9 cellular contexts compared by ENCODE assay signal in genomic region chr9:89999176-89999533, GRCh38.
A peak's percentile ranks its signal among the peaks of the same experiment; 100 is the strongest.
DNase-seq lines count a peak whose midpoint lies in the region; ATAC-seq and TF ChIP-seq lines count a peak whose summit lies in the region.
"Had no signal": no experiment of that assay in that cellular context is flagged by ENCODE, and none has a peak within 500 bp of the region (broad histone marks: within the 10 kb centered on the region; RNA-seq: fewer than 3 reads in every experiment).

No MANE protein-coding gene starts in this region.

- H3K4me1 ChIP-seq in osteoblast (ENCODE audit: insufficient read depth, low read length): peaks cover 40% of the 10 kb centered on the region

- no peaks in the 10 kb centered on the region for H4K20me1 ChIP-seq in osteoblast (ENCODE audit: insufficient read depth, low read length)

- no peak overlapping the region for H3K4me3 ChIP-seq in osteoblast (ENCODE audit: insufficient read depth, low read length)

- H3K27ac Mint-ChIP-seq in effector memory CD8-positive, alpha-beta T cell: peak overlapping the region; percentile 33 to 81

- no peaks in the 10 kb centered on the region for H3K9me3 Mint-ChIP-seq in effector memory CD8-positive, alpha-beta T cell
- H3K9me3 Mint-ChIP-seq: type B pancreatic cell had no signal

- peak overlapping the region; percentile 58 to 62 for H3K4me3 Mint-ChIP-seq in effector memory CD8-positive, alpha-beta T cell

- ATAC-seq in effector memory CD8-positive, alpha-beta T cell (replicated peaks): peak; percentile 19
- no peak for ATAC-seq in HG02678 (IDR thresholded peaks at IDR 0.05; ENCODE audit: unreplicated experiment)

- peak overlapping the region; percentile 86 for H2AFZ ChIP-seq in osteoblast (ENCODE audit: low read length)

- H3K36me3 ChIP-seq in osteoblast (ENCODE audit: insufficient read depth, low read length): no peaks in the 10 kb centered on the region

- H3K79me2 ChIP-seq in osteoblast (ENCODE audit: insufficient read depth, low read length): no peaks in the 10 kb centered on the region

- DNase-seq in COLO668 (lab: John Stamatoyannopoulos, UW; ENCODE audit: unreplicated experiment) (peak; percentile 51), NCI-H345 (lab: John Stamatoyannopoulos, UW) (peak; percentile 68), osteoblast (ENCODE audit: insufficient read length, low spot score, missing footprints) (no peak), cerebellar cortex (ENCODE audit: low spot score) (no peak), NCI-H2081 treated with DMSO at 0.1 percent for 48 hours (lab: John Stamatoyannopoulos, UW) (no peak)
- DNase-seq in effector memory CD8-positive, alpha-beta T cell: no peak
- DNase-seq in activated CD4-positive, alpha-beta T cell treated with anti-CD3 and anti-CD28 coated beads, Interleukin-2, amount 50 U/mL, for 48 hours: no peak

- peaks cover 8 to 9% of the 10 kb centered on the region in 2 donors for H3K27me3 Mint-ChIP-seq in effector memory CD8-positive, alpha-beta T cell
- H3K27me3 Mint-ChIP-seq: type B pancreatic cell had no signal

- no peaks in the 10 kb centered on the region for H3K36me3 Mint-ChIP-seq in effector memory CD8-positive, alpha-beta T cell (ENCODE audit: insufficient read depth)
- H3K36me3 Mint-ChIP-seq: type B pancreatic cell had no signal

- no peak overlapping the region for H3K4me2 ChIP-seq in osteoblast (ENCODE audit: insufficient read depth, low read length)

- no peaks in the 10 kb centered on the region for H3K27me3 ChIP-seq in osteoblast (ENCODE audit: insufficient read depth, low read length)

- H3K9me3 ChIP-seq in osteoblast (ENCODE audit: low read depth, low read length): no peaks in the 10 kb centered on the region

- peaks cover 0 to 16% of the 10 kb centered on the region in 2 donors for H3K4me1 Mint-ChIP-seq in effector memory CD8-positive, alpha-beta T cell (ENCODE audit: low read depth in 2 of 2)

- no peak overlapping the region for H3K27ac ChIP-seq in osteoblast (ENCODE audit: low read depth, low read length)

- no peak for TF ChIP-seq CTCF in osteoblast (IDR thresholded peaks at IDR 0.05; ENCODE audit: extremely low read depth, low read depth, low read length)

Comparison
In these comparisons a context has a peak if more than half of its experiments do, and no peak if none do; other contexts are left out.
1. DNase-seq: peak in COLO668 (single experiment) and NCI-H345 (single experiment); none in effector memory CD8-positive, alpha-beta T cell (0 of 3), osteoblast (single experiment), cerebellar cortex (single experiment), activated CD4-positive, alpha-beta T cell treated with anti-CD3 and anti-CD28 coated beads, Interleukin-2, amount 50 U/mL, for 48 hours (0 of 2) and NCI-H2081 treated with DMSO at 0.1 percent for 48 hours (single experiment).